9 cellular contexts compared by ENCODE assay signal in the genomic region with DNA sequence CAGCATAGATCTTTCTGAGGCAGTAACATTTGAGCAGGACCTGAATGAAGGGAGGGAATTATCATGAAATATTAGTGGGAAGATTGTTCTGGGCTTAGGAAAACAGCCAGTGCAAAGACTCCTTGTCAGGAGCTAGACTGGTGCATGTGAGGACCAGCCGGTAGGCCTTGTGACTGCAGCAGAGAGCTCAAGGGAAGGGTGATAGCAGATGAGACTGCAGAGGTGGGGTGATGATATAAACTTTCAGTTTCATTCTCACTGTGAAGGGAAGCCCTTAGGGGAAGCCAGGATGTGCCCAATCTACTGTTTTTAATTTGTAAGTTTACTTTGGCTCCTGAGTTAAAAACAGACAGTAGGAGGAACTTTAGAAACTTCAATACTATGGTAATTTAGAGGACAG. TPM values are rescaled to one million over a fixed set of nuclear protein-coding genes. Genes with fewer than 3 reads are reported as not detected.
DNase-seq lines count a peak whose midpoint lies in the region; ATAC-seq, FAIRE-seq and TF ChIP-seq lines count a peak whose summit lies in the region.
"Had no signal": no experiment of that assay in that cellular context is flagged by ENCODE, and none has a peak within 500 bp of the region (broad histone marks: within the 10 kb centered on the region; RNA-seq: fewer than 3 reads in every experiment).

No MANE protein-coding gene starts in this region.

- peaks cover 4% of the 10 kb centered on the region; the same call in 1 of the 2 replicates for H3K27me3 Mint-ChIP-seq in HFFc6 (ENCODE audit: insufficient read depth)

- no peak overlapping the region for H3K4me3 ChIP-seq in upper lobe of right lung

- peaks cover 56% of the 10 kb centered on the region for H3K4me1 Mint-ChIP-seq in HFFc6 (ENCODE audit: low read depth)

- peak; percentile 92 for ATAC-seq in upper lobe of right lung

- no peaks in the 10 kb centered on the region for H3K9me3 ChIP-seq in upper lobe of right lung

- DNase-seq in GM12891 (ENCODE audit: insufficient read length, low spot score) = peak; percentile 29
- no peak for DNase-seq in HFFc6
- peak; percentile 62 for DNase-seq in NOMO-1 treated with DMSO at 0.1 percent for 48 hours (lab: John Stamatoyannopoulos, UW; ENCODE audit: unreplicated experiment)
- DNase-seq in activated naive CD4-positive, alpha-beta T cell treated with anti-CD3 and anti-CD28 coated beads, Interleukin-2, amount 50 U/mL, for 16 hours = peak; percentile 55
- peak; percentile 25 for DNase-seq in mucosa of gallbladder (ENCODE audit: low spot score)
- peak; percentile 62 for DNase-seq in upper lobe of right lung
- no peak for DNase-seq in NCI-H226
- DNase-seq in KG1 (lab: John Stamatoyannopoulos, UW) = no peak

- H3K36me3 Mint-ChIP-seq in HFFc6 (ENCODE audit: low read depth) = no peaks in the 10 kb centered on the region

- peak overlapping the region; percentile 81 for H3K27ac Mint-ChIP-seq in HFFc6

- peak; percentile 82 for FAIRE-seq in GM12891 (lab: Jason Lieb, UNC)

- no peaks in the 10 kb centered on the region for H3K9me3 Mint-ChIP-seq in HFFc6

- intact Hi-C loops in upper lobe of right lung (cut with DNase I) = no loop called here

- H3K4me3 Mint-ChIP-seq in HFFc6 = peak overlapping the region; percentile 62

- TF ChIP-seq CTCF in HFFc6 (IDR thresholded peaks at IDR 0.05) = no peak
- TF ChIP-seq CTCF in upper lobe of right lung (IDR thresholded peaks at IDR 0.05) = no peak

- peak overlapping the region; percentile 33 for H3K27ac ChIP-seq in upper lobe of right lung

- 0 out of 2 replicates have a peak, but pooled peaks have one; percentile 25 for TF ChIP-seq POLR2A in GM12891 (IDR thresholded peaks at IDR 0.05; ENCODE audit: low read depth, low read length)

- H3K4me1 ChIP-seq in upper lobe of right lung = peaks cover 4% of the 10 kb centered on the region

- no peaks in the 10 kb centered on the region for H3K36me3 ChIP-seq in upper lobe of right lung

- H3K27me3 ChIP-seq in upper lobe of right lung = no peaks in the 10 kb centered on the region

TF ChIP-seq in GM12891, 5 proteins besides CTCF, POLR2A, EP300 and RAD21:
- no peak for TF ChIP-seq PAX5 (IDR thresholded peaks at IDR 0.05; ENCODE audit: insufficient read depth, low read length, severe bottlenecking)
- peak; percentile 45; the same call in 1 of the 2 replicates for TF ChIP-seq SPI1 (IDR thresholded peaks at IDR 0.05; ENCODE audit: low read depth, low read length)

RNA-seq across cellular contexts. Expression of gene IL22, which starts 12.4 kb away (rescaled TPM):
- not detected for polyA plus RNA-seq in GM12891 (2012; ENCODE audit: low read depth, missing spikeins)
- not detected for total RNA-seq in HFFc6 (2021; fragmentation: NEBNext Ultra II Directional; extraction: Animal tissue kit (Norgen Biotek cat#: 25700))
- total RNA-seq in mucosa of gallbladder (not detected), upper lobe of right lung (not detected)
- total RNA-seq: HT1080 had no signal

RNA-seq across cellular contexts. Expression of gene IL26, which starts 15.4 kb away (rescaled TPM):
- polyA plus RNA-seq in GM12891 (2012; ENCODE audit: low read depth, missing spikeins) = not detected
- not detected for total RNA-seq in HFFc6 (2021; fragmentation: NEBNext Ultra II Directional; extraction: Animal tissue kit (Norgen Biotek cat#: 25700))
- total RNA-seq in mucosa of gallbladder = not detected
- total RNA-seq in upper lobe of right lung = not detected
- total RNA-seq: HT1080 had no signal

Comparison
In these comparisons a context has a peak if more than half of its experiments do, and no peak if none do; other contexts are left out.
1. DNase-seq: peak in GM12891 (single experiment), NOMO-1 treated with DMSO at 0.1 percent for 48 hours (single experiment), activated naive CD4-positive, alpha-beta T cell treated with anti-CD3 and anti-CD28 coated beads, Interleukin-2, amount 50 U/mL, for 16 hours (single experiment), mucosa of gallbladder (single experiment) and upper lobe of right lung (single experiment); none in HFFc6 (single experiment), NCI-H226 (single experiment) and KG1 (single experiment).